ENCODE assay signal across 7 cellular contexts in genomic region chr5:155029240-155029639, GRCh38.
"Had no signal": no experiment of that assay in that cellular context is flagged by ENCODE, and none has a peak within 500 bp of the region (broad histone marks: within the 10 kb centered on the region; RNA-seq: fewer than 3 reads in every experiment).

No MANE protein-coding gene starts in this region.

- DNase-seq: IMR-90, KBM-7, KG1 had no signal

- H3K27ac ChIP-seq: HL-60, KMS-11 had no signal

- H3K4me3 ChIP-seq: K562 had no signal

- ATAC-seq: HepG2, K562 had no signal
